In the genomic region with DNA sequence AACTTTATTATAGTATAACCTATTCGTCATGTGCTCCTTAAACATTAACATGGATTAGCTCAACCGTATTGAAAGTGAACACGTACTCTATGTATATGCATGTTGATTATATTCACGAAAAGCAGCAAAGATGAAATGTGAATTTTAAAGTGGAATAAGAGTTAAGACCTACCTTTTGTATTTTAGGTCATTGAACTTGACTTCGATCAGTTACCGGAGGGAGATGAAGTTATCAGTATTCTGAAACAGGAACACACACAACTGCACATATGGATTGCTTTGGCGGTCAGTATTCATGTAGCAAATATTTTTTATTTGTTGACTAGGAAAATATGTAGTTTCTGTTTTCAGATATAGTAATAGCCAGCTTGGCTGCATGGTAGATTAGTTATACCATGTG, we compare ENCODE assay signal across 2 cellular contexts.
TF ChIP-seq lines count a peak whose summit lies in the region.

No MANE protein-coding gene starts in this region.

TF ChIP-seq in SK-N-SH, 30 proteins besides CTCF, POLR2A, EP300 and RAD21 (continued from another document):
- TF ChIP-seq, protein P1, sequence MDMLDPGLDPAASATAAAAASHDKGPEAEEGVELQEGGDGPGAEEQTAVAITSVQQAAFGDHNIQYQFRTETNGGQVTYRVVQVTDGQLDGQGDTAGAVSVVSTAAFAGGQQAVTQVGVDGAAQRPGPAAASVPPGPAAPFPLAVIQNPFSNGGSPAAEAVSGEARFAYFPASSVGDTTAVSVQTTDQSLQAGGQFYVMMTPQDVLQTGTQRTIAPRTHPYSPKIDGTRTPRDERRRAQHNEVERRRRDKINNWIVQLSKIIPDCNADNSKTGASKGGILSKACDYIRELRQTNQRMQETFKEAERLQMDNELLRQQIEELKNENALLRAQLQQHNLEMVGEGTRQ (IDR thresholded peaks at IDR 0.05; ENCODE audit: borderline replicate concordance, low read depth, low read length): no peak
- no peak for TF ChIP-seq TEAD4 (IDR thresholded peaks at IDR 0.05; ENCODE audit: borderline replicate concordance, insufficient read depth)
- TF ChIP-seq FOXM1 (IDR thresholded peaks at IDR 0.05; ENCODE audit: low read depth): no peak
- TF ChIP-seq, protein P2, sequence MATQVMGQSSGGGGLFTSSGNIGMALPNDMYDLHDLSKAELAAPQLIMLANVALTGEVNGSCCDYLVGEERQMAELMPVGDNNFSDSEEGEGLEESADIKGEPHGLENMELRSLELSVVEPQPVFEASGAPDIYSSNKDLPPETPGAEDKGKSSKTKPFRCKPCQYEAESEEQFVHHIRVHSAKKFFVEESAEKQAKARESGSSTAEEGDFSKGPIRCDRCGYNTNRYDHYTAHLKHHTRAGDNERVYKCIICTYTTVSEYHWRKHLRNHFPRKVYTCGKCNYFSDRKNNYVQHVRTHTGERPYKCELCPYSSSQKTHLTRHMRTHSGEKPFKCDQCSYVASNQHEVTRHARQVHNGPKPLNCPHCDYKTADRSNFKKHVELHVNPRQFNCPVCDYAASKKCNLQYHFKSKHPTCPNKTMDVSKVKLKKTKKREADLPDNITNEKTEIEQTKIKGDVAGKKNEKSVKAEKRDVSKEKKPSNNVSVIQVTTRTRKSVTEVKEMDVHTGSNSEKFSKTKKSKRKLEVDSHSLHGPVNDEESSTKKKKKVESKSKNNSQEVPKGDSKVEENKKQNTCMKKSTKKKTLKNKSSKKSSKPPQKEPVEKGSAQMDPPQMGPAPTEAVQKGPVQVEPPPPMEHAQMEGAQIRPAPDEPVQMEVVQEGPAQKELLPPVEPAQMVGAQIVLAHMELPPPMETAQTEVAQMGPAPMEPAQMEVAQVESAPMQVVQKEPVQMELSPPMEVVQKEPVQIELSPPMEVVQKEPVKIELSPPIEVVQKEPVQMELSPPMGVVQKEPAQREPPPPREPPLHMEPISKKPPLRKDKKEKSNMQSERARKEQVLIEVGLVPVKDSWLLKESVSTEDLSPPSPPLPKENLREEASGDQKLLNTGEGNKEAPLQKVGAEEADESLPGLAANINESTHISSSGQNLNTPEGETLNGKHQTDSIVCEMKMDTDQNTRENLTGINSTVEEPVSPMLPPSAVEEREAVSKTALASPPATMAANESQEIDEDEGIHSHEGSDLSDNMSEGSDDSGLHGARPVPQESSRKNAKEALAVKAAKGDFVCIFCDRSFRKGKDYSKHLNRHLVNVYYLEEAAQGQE (IDR thresholded peaks at IDR 0.05; ENCODE audit: low read depth, low read length): no peak
- TF ChIP-seq TAF1 (IDR thresholded peaks at IDR 0.05; ENCODE audit: borderline replicate concordance, low read depth, low read length): no peak
- TF ChIP-seq MEF2A (IDR thresholded peaks at IDR 0.05; ENCODE audit: borderline replicate concordance, low read depth): no peak
- no peak for TF ChIP-seq MXI1 (IDR thresholded peaks at IDR 0.05; ENCODE audit: low read depth, low read length)
- TF ChIP-seq, protein P3, sequence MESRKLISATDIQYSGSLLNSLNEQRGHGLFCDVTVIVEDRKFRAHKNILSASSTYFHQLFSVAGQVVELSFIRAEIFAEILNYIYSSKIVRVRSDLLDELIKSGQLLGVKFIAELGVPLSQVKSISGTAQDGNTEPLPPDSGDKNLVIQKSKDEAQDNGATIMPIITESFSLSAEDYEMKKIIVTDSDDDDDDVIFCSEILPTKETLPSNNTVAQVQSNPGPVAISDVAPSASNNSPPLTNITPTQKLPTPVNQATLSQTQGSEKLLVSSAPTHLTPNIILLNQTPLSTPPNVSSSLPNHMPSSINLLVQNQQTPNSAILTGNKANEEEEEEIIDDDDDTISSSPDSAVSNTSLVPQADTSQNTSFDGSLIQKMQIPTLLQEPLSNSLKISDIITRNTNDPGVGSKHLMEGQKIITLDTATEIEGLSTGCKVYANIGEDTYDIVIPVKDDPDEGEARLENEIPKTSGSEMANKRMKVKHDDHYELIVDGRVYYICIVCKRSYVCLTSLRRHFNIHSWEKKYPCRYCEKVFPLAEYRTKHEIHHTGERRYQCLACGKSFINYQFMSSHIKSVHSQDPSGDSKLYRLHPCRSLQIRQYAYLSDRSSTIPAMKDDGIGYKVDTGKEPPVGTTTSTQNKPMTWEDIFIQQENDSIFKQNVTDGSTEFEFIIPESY (IDR thresholded peaks at IDR 0.05; ENCODE audit: borderline replicate concordance, low read depth): no peak
- TF ChIP-seq RCOR1 (IDR thresholded peaks at IDR 0.05; ENCODE audit: low read length): no peak
- TF ChIP-seq, protein P4, sequence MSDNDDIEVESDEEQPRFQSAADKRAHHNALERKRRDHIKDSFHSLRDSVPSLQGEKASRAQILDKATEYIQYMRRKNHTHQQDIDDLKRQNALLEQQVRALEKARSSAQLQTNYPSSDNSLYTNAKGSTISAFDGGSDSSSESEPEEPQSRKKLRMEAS (IDR thresholded peaks at IDR 0.05; ENCODE audit: low read depth): no peak
TF ChIP-seq in SK-N-SH: peak in this region for 0.

TF ChIP-seq in SK-N-SH treated with all-trans-retinoic acid at 6 μM for 48 hours, 23 proteins besides CTCF, POLR2A, EP300 and RAD21 (continued from another document):
- TF ChIP-seq, protein P5, sequence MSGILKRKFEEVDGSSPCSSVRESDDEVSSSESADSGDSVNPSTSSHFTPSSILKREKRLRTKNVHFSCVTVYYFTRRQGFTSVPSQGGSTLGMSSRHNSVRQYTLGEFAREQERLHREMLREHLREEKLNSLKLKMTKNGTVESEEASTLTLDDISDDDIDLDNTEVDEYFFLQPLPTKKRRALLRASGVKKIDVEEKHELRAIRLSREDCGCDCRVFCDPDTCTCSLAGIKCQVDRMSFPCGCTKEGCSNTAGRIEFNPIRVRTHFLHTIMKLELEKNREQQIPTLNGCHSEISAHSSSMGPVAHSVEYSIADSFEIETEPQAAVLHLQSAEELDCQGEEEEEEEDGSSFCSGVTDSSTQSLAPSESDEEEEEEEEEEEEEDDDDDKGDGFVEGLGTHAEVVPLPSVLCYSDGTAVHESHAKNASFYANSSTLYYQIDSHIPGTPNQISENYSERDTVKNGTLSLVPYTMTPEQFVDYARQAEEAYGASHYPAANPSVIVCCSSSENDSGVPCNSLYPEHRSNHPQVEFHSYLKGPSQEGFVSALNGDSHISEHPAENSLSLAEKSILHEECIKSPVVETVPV (CRISPR knock-in tag; IDR thresholded peaks at IDR 0.05): no peak
- TF ChIP-seq, protein P6, sequence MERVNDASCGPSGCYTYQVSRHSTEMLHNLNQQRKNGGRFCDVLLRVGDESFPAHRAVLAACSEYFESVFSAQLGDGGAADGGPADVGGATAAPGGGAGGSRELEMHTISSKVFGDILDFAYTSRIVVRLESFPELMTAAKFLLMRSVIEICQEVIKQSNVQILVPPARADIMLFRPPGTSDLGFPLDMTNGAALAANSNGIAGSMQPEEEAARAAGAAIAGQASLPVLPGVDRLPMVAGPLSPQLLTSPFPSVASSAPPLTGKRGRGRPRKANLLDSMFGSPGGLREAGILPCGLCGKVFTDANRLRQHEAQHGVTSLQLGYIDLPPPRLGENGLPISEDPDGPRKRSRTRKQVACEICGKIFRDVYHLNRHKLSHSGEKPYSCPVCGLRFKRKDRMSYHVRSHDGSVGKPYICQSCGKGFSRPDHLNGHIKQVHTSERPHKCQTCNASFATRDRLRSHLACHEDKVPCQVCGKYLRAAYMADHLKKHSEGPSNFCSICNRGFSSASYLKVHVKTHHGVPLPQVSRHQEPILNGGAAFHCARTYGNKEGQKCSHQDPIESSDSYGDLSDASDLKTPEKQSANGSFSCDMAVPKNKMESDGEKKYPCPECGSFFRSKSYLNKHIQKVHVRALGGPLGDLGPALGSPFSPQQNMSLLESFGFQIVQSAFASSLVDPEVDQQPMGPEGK (CRISPR knock-in tag; IDR thresholded peaks at IDR 0.05; ENCODE audit: borderline replicate concordance): no peak
- TF ChIP-seq PPARA (CRISPR knock-in tag; IDR thresholded peaks at IDR 0.05; ENCODE audit: borderline replicate concordance): no peak
- no peak for TF ChIP-seq SNAI2 (CRISPR knock-in tag; IDR thresholded peaks at IDR 0.05)
